14 cellular contexts compared by ENCODE assay signal in genomic region chr2:240570531-240571313, GRCh38. TPM values are rescaled to one million over a fixed set of nuclear protein-coding genes. Genes with fewer than 3 reads are reported as not detected.
DNase-seq lines count a peak whose midpoint lies in the region; ATAC-seq and TF ChIP-seq lines count a peak whose summit lies in the region.
"Had no signal": no experiment of that assay in that cellular context is flagged by ENCODE, and none has a peak within 500 bp of the region (broad histone marks: within the 10 kb centered on the region; RNA-seq: fewer than 3 reads in every experiment).

No MANE protein-coding gene starts in this region.

- no peaks in the 10 kb centered on the region for H3K27me3 ChIP-seq in right atrium auricular region
- H3K27me3 ChIP-seq in adrenal gland, result no peaks in the 10 kb centered on the region
- no peaks in the 10 kb centered on the region for H3K27me3 ChIP-seq in gastroesophageal sphincter
- H3K27me3 ChIP-seq: MG63 had no signal

- H3K4me3 ChIP-seq in right atrium auricular region (no peak overlapping the region), adrenal gland (no peak overlapping the region), gastroesophageal sphincter (no peak overlapping the region)
- H3K4me3 ChIP-seq: MG63 had no signal

- no peak for TF ChIP-seq CTCF in right atrium auricular region (IDR thresholded peaks at IDR 0.05)
- TF ChIP-seq CTCF in adrenal gland (IDR thresholded peaks at IDR 0.05), result no peak
- no peak for TF ChIP-seq CTCF in gastroesophageal sphincter (IDR thresholded peaks at IDR 0.05)

- peaks cover 22% of the 10 kb centered on the region for H3K36me3 ChIP-seq in right atrium auricular region
- H3K36me3 ChIP-seq in adrenal gland (replicated peaks in 1 of 2), result peaks cover 0 to 15% of the 10 kb centered on the region in 2 donors
- peaks cover 0 to 45% of the 10 kb centered on the region in 2 donors for H3K36me3 ChIP-seq in gastroesophageal sphincter

- H3K4me1 ChIP-seq in right atrium auricular region (peaks cover 0 to 44% of the 10 kb centered on the region in 2 donors), adrenal gland (replicated peaks in 1 of 2) (peaks cover 25 to 37% of the 10 kb centered on the region in 2 donors), gastroesophageal sphincter (peaks cover 4 to 56% (median 36%) of the 10 kb centered on the region in 3 donors)

- H3K9me3 ChIP-seq in right atrium auricular region (no peaks in the 10 kb centered on the region), adrenal gland (replicated peaks in 1 of 3) (no peaks in the 10 kb centered on the region), gastroesophageal sphincter (no peaks in the 10 kb centered on the region)
- H3K9me3 ChIP-seq: MG63 had no signal

- TF ChIP-seq EP300 in gastroesophageal sphincter (IDR thresholded peaks at IDR 0.05), result no peak

- intact Hi-C loops in Right ventricle myocardium inferior (cut with DNase I), result no loop called here
- intact Hi-C loops in adrenal gland (cut with DNase I), result no loop called here

- no peak overlapping the region for H3K27ac ChIP-seq in right atrium auricular region
- no peak overlapping the region for H3K27ac ChIP-seq in adrenal gland
- H3K27ac ChIP-seq in gastroesophageal sphincter, result no peak overlapping the region

- WGBS in adrenal gland, 4 donors, result 88 to 91% (median 90%) methylated on average over 5 to 11 of the region's 11 CpGs
- 40 to 80% methylated on average over 1 to 3 of the region's 11 CpGs for WGBS in gastroesophageal sphincter (ENCODE audit: low coverage in 1 of 2), 2 donors

- TF ChIP-seq POLR2A in adrenal gland (IDR thresholded peaks at IDR 0.05), result no peak
- no peak for TF ChIP-seq POLR2A in gastroesophageal sphincter (IDR thresholded peaks at IDR 0.05)

- ATAC-seq in Right ventricle myocardium inferior, result no peak
- no peak for ATAC-seq in GM21367 (IDR thresholded peaks at IDR 0.05; ENCODE audit: unreplicated experiment)
- ATAC-seq in gastroesophageal sphincter, result no peak

- DNase-seq in Right ventricle myocardium inferior (ENCODE audit: missing footprints), result peak; percentile 58
- no peak for DNase-seq in right atrium auricular region (ENCODE audit: low spot score)
- peak in 5 of 7 donors; percentile 6 to 48 (median 16) for DNase-seq in adrenal gland
- peak; percentile 79 for DNase-seq in mesenteric fat pad (ENCODE audit: low spot score)
- peak; percentile 41 for DNase-seq in ureter (ENCODE audit: low spot score)
- DNase-seq in NCI-H187 treated with DMSO at 0.1 percent for 48 hours (lab: John Stamatoyannopoulos, UW), result no peak
- DNase-seq: activated CD4-positive, alpha-beta T cell treated with anti-CD3 and anti-CD28 coated beads for 1 hour; erythroblast; MG63; NCI-H510A; SIG-M5; stimulated activated CD4-positive, alpha-beta T cell treated with anti-CD3 and anti-CD28 coated beads, Interleukin-1b, Interleukin-23, amount 100 ng/mL, for 48 hours had no signal

RNA-seq across cellular contexts. Expression of gene RNPEPL1, which starts 2.4 kb away (rescaled TPM):
- total RNA-seq in Right ventricle myocardium inferior (98.4 TPM), right atrium auricular region (10 to 100 TPM; 62.0 to 76.3 TPM), adrenal gland (10 to 100 TPM; 37.0 to 93.3 (median 59.5) TPM), mesenteric fat pad (69.9 TPM), ureter (57.3 TPM), gastroesophageal sphincter (100 to 1,000 TPM in 1 of 4 donors, 10 to 100 TPM in 3; 49.1 to 127 (median 55.5) TPM)
- 100 to 1,000 TPM in 2 of 3 donors, 1 to 10 TPM in 1; 5.1 to 259 (median 110) TPM for polyA plus RNA-seq in adrenal gland

RNA-seq across cellular contexts. Expression of gene DUSP28, which starts 10.6 kb away (rescaled TPM):
- total RNA-seq in Right ventricle myocardium inferior (14.4 TPM), right atrium auricular region (10 to 100 TPM; 12.0 to 17.5 TPM), adrenal gland (10 to 100 TPM in 3 of 8 donors, 1 to 10 TPM in 5; 4.9 to 22.2 (median 8.3) TPM), mesenteric fat pad (3.8 TPM), ureter (6.2 TPM), gastroesophageal sphincter (1 to 10 TPM; 3.0 to 5.3 (median 4.0) TPM)
- polyA plus RNA-seq in adrenal gland, result 10 to 100 TPM in 1 of 3 donors, 1 to 10 TPM in 2; 7.2 to 14.5 (median 8.8) TPM

RNA-seq across cellular contexts. Expression of gene ANKMY1, which starts 12.9 kb away (rescaled TPM):
- 5.9 TPM for total RNA-seq in Right ventricle myocardium inferior
- 1 to 10 TPM; 3.7 to 7.9 TPM for total RNA-seq in right atrium auricular region
- 10 to 100 TPM in 5 of 8 donors, 1 to 10 TPM in 3; 7.2 to 20.3 (median 13.0) TPM for total RNA-seq in adrenal gland
- 10 to 100 TPM in 2 of 3 donors, 1 to 10 TPM in 1; 8.1 to 31.7 (median 10.0) TPM for polyA plus RNA-seq in adrenal gland
- 11.4 TPM for total RNA-seq in mesenteric fat pad
- 52.8 TPM for total RNA-seq in ureter
- total RNA-seq in gastroesophageal sphincter, result 10 to 100 TPM in 1 of 4 donors, 1 to 10 TPM in 3; 7.0 to 12.0 (median 8.9) TPM

RNA-seq across cellular contexts. Expression of gene CAPN10, which starts 15.8 kb away (rescaled TPM):
- total RNA-seq in Right ventricle myocardium inferior, result 51.8 TPM
- total RNA-seq in right atrium auricular region, result 10 to 100 TPM; 14.1 to 14.6 TPM
- 10 to 100 TPM; 17.3 to 41.8 (median 24.6) TPM for total RNA-seq in adrenal gland
- 100 to 1,000 TPM in 2 of 3 donors, 1 to 10 TPM in 1; 4.7 to 158 (median 102) TPM for polyA plus RNA-seq in adrenal gland
- 18.2 TPM for total RNA-seq in mesenteric fat pad
- 34.4 TPM for total RNA-seq in ureter
- total RNA-seq in gastroesophageal sphincter, result 10 to 100 TPM; 19.2 to 34.7 (median 23.2) TPM

RNA-seq across cellular contexts. Expression of gene GPR35, which starts 54.6 kb away (rescaled TPM):
- total RNA-seq in Right ventricle myocardium inferior (2.2 TPM), right atrium auricular region (under 1 TPM; 0.56 to 0.86 TPM), adrenal gland (1 to 10 TPM in 3 of 8 donors, under 1 TPM in 4, not detected in 1; 0.32 to 1.3 (median 0.96) TPM), mesenteric fat pad (1.9 TPM), ureter (1.6 TPM), gastroesophageal sphincter (1 to 10 TPM in 3 of 4 donors, under 1 TPM in 1; 0.93 to 2.3 (median 1.9) TPM)
- polyA plus RNA-seq in adrenal gland, result 1 to 10 TPM in 2 of 3 donors, under 1 TPM in 1; 0.07 to 5.7 (median 3.5) TPM

Comparison
In these comparisons a context has a peak if more than half of its experiments do, and no peak if none do; other contexts are left out.
1. DNase-seq: peak in Right ventricle myocardium inferior (single experiment), adrenal gland (5 of 7), mesenteric fat pad (single experiment) and ureter (single experiment); none in right atrium auricular region (single experiment) and NCI-H187 treated with DMSO at 0.1 percent for 48 hours (single experiment).